In the genomic region with DNA sequence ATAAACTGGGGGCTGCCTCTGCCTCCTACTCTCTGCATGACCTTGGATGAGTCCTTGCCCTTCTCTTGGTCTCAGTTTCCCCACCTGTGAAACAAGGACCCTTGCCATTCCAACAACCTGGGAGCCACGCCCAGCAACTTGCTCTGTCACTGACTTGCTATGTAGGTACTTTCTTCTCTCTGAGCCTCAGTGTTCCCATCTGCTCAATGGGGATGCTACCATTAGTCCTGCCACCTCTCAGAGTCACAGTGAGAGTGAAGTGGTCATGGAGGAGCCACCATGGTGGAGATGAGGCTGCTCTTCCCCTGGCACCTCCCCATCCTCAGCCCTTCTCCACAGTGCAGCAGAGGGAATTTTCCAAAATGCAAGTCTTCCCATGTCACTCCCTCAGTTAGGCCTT, we compare ENCODE assay signal across 1 cellular context.
A peak's percentile ranks its signal among the peaks of the same experiment; 100 is the strongest.
TF ChIP-seq lines count a peak whose summit lies in the region.

No MANE protein-coding gene starts in this region.

TF ChIP-seq in HEK293, 187 proteins besides CTCF, POLR2A, EP300 and RAD21:
- TF ChIP-seq, protein P1, sequence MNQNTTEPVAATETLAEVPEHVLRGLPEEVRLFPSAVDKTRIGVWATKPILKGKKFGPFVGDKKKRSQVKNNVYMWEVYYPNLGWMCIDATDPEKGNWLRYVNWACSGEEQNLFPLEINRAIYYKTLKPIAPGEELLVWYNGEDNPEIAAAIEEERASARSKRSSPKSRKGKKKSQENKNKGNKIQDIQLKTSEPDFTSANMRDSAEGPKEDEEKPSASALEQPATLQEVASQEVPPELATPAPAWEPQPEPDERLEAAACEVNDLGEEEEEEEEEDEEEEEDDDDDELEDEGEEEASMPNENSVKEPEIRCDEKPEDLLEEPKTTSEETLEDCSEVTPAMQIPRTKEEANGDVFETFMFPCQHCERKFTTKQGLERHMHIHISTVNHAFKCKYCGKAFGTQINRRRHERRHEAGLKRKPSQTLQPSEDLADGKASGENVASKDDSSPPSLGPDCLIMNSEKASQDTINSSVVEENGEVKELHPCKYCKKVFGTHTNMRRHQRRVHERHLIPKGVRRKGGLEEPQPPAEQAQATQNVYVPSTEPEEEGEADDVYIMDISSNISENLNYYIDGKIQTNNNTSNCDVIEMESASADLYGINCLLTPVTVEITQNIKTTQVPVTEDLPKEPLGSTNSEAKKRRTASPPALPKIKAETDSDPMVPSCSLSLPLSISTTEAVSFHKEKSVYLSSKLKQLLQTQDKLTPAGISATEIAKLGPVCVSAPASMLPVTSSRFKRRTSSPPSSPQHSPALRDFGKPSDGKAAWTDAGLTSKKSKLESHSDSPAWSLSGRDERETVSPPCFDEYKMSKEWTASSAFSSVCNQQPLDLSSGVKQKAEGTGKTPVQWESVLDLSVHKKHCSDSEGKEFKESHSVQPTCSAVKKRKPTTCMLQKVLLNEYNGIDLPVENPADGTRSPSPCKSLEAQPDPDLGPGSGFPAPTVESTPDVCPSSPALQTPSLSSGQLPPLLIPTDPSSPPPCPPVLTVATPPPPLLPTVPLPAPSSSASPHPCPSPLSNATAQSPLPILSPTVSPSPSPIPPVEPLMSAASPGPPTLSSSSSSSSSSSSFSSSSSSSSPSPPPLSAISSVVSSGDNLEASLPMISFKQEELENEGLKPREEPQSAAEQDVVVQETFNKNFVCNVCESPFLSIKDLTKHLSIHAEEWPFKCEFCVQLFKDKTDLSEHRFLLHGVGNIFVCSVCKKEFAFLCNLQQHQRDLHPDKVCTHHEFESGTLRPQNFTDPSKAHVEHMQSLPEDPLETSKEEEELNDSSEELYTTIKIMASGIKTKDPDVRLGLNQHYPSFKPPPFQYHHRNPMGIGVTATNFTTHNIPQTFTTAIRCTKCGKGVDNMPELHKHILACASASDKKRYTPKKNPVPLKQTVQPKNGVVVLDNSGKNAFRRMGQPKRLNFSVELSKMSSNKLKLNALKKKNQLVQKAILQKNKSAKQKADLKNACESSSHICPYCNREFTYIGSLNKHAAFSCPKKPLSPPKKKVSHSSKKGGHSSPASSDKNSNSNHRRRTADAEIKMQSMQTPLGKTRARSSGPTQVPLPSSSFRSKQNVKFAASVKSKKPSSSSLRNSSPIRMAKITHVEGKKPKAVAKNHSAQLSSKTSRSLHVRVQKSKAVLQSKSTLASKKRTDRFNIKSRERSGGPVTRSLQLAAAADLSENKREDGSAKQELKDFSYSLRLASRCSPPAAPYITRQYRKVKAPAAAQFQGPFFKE (tag by site-specific recombination; IDR thresholded peaks at IDR 0.05; ENCODE audit: borderline replicate concordance) = no peak
- TF ChIP-seq ZNF341 (tag by site-specific recombination; IDR thresholded peaks at IDR 0.05; ENCODE audit: low read depth) = peak; percentile 31; the same call in 1 of the 2 replicates
